In the genomic region with DNA sequence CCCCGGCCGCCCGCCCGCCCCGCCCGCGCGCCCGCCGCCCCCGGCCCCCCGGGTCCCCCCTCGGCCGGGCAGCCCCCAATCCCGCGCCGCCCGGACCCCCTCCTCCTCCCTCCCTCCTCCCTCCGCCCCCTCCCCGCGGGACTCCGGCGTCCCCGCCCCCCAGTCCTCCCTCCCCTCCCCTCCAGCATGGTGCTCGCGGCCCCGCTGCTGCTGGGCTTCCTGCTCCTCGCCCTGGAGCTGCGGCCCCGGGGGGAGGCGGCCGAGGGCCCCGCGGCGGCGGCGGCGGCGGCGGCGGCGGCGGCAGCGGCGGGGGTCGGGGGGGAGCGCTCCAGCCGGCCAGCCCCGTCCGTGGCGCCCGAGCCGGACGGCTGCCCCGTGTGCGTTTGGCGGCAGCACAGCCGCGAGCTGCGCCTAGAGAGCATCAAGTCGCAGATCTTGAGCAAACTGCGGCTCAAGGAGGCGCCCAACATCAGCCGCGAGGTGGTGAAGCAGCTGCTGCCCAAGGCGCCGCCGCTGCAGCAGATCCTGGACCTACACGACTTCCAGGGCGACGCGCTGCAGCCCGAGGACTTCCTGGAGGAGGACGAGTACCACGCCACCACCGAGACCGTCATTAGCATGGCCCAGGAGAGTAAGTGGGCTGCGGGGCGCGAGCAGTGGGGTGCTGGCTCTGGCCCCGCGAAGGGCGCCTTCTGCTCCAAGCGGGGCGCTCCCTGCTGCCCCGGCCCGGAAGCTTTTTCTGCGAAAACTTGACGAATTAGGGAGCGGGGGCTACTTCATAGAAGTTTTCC, we compare ENCODE assay signal across 8 cellular contexts. TPM values are rescaled to one million over a fixed set of nuclear protein-coding genes. Genes with fewer than 3 reads are reported as not detected.
DNase-seq lines count a peak whose midpoint lies in the region; ATAC-seq and TF ChIP-seq lines count a peak whose summit lies in the region.

No MANE protein-coding gene starts in this region.

- H3K4me3 ChIP-seq in thymus (ENCODE audit: low read length), result peak overlapping the region; percentile 87

- DNase-seq in NCI-H748 (lab: John Stamatoyannopoulos, UW; ENCODE audit: unreplicated experiment) (peak; percentile 80), NCI-H748 treated with DMSO at 0.1 percent for 48 hours (lab: John Stamatoyannopoulos, UW) (no peak), NCI-H226 (peak; percentile 71), erythroblast (lab: John Stamatoyannopoulos, UW) (peak; percentile 71 to 75), myocyte (ENCODE audit: low read depth) (peak; percentile 76)
- DNase-seq in activated CD8-positive, alpha-beta memory T cell treated with anti-CD3 and anti-CD28 coated beads, Interleukin-2, amount 10 ng/mL, durations not matched to agents 7 days and 5 days, result peak; percentile 72

- H3K36me3 ChIP-seq in thymus (ENCODE audit: control insufficient read depth, insufficient read depth), result no peaks in the 10 kb centered on the region

- H3K9me3 ChIP-seq in thymus (ENCODE audit: control insufficient read depth), result no peaks in the 10 kb centered on the region

- peak; percentile 48 for ATAC-seq in HG02678 (IDR thresholded peaks at IDR 0.05; ENCODE audit: unreplicated experiment)
- peak; percentile 65 for ATAC-seq in activated CD8-positive, alpha-beta memory T cell treated with anti-CD3 and anti-CD28 coated beads, Interleukin-2, amount 10 ng/mL, durations not matched to agents 7 days and 5 days

- H3K36me3 Mint-ChIP-seq in activated CD8-positive, alpha-beta memory T cell treated with anti-CD3 and anti-CD28 coated beads, Interleukin-2, amount 10 ng/mL, durations not matched to agents 7 days and 5 days, result peaks cover 6% of the 10 kb centered on the region

- CTCF ChIA-PET in activated CD8-positive, alpha-beta memory T cell treated with anti-CD3 and anti-CD28 coated beads, Interleukin-2, amount 10 ng/mL, durations not matched to agents 7 days and 5 days (lab: Charles Lee), result interaction anchor here (0.7 to 3.1 kb wide), 12 partner anchors 9 to 195 kb away, joined by 3 to 17 read pairs (median 4); no protein-coding TSS in a partner anchor

- no peak for TF ChIP-seq POLR2A in erythroblast (IDR thresholded peaks at IDR 0.05; ENCODE audit: low read length)

- peaks cover 32% of the 10 kb centered on the region for H3K4me1 Mint-ChIP-seq in activated CD8-positive, alpha-beta memory T cell treated with anti-CD3 and anti-CD28 coated beads, Interleukin-2, amount 10 ng/mL, durations not matched to agents 7 days and 5 days

- H3K27ac ChIP-seq in thymus (ENCODE audit: low read depth), result peak overlapping the region; percentile 53

- H3K9me3 Mint-ChIP-seq in activated CD8-positive, alpha-beta memory T cell treated with anti-CD3 and anti-CD28 coated beads, Interleukin-2, amount 10 ng/mL, durations not matched to agents 7 days and 5 days (ENCODE audit: low read depth), result no peaks in the 10 kb centered on the region

- peak overlapping the region; percentile 84 for H3K4me3 Mint-ChIP-seq in activated CD8-positive, alpha-beta memory T cell treated with anti-CD3 and anti-CD28 coated beads, Interleukin-2, amount 10 ng/mL, durations not matched to agents 7 days and 5 days

- peaks cover 18% of the 10 kb centered on the region for H3K4me1 ChIP-seq in thymus (ENCODE audit: control insufficient read depth, insufficient read depth, low read length)

- peaks cover 8% of the 10 kb centered on the region for H3K27me3 Mint-ChIP-seq in activated CD8-positive, alpha-beta memory T cell treated with anti-CD3 and anti-CD28 coated beads, Interleukin-2, amount 10 ng/mL, durations not matched to agents 7 days and 5 days

- WGBS in thymus, result under 1% methylated on average over 88 of the region's 90 CpGs

- no peaks in the 10 kb centered on the region for H3K27me3 ChIP-seq in thymus (ENCODE audit: control insufficient read depth, insufficient read depth)

- peak overlapping the region; percentile 26 for H3K27ac Mint-ChIP-seq in activated CD8-positive, alpha-beta memory T cell treated with anti-CD3 and anti-CD28 coated beads, Interleukin-2, amount 10 ng/mL, durations not matched to agents 7 days and 5 days

RNA-seq across cellular contexts. Expression of a gene that starts 0.4 kb away (rescaled TPM):
- total RNA-seq in activated CD8-positive, alpha-beta memory T cell treated with anti-CD3 and anti-CD28 coated beads, Interleukin-2, amount 10 ng/mL, durations not matched to agents 7 days and 5 days, result 10 to 100 TPM; 10.9 to 14.1 TPM
- total RNA-seq in myocyte, result 6.2 and 6.6 TPM in 2 replicates
- 14.3 TPM for polyA plus RNA-seq in myocyte (2012)
- 2.8 TPM for polyA plus RNA-seq in thymus

RNA-seq across cellular contexts. Expression of a gene that starts 14.5 kb away (rescaled TPM):
- total RNA-seq in activated CD8-positive, alpha-beta memory T cell treated with anti-CD3 and anti-CD28 coated beads, Interleukin-2, amount 10 ng/mL, durations not matched to agents 7 days and 5 days, result 100 to 1,000 TPM; 222 to 288 TPM
- 2,565 and 2,632 TPM in 2 replicates for total RNA-seq in myocyte
- polyA plus RNA-seq in myocyte (2012), result 2,293 TPM
- 598 TPM for polyA plus RNA-seq in thymus

RNA-seq across cellular contexts. Expression of a gene that starts 23.1 kb away (rescaled TPM):
- 10 to 100 TPM; 11.1 to 14.4 TPM for total RNA-seq in activated CD8-positive, alpha-beta memory T cell treated with anti-CD3 and anti-CD28 coated beads, Interleukin-2, amount 10 ng/mL, durations not matched to agents 7 days and 5 days
- 457 and 673 TPM in 2 replicates for total RNA-seq in myocyte
- polyA plus RNA-seq in myocyte (2012), result 71.1 TPM
- 7.6 TPM for polyA plus RNA-seq in thymus

RNA-seq across cellular contexts. Expression of a gene that starts 27.5 kb away (rescaled TPM):
- total RNA-seq in activated CD8-positive, alpha-beta memory T cell treated with anti-CD3 and anti-CD28 coated beads, Interleukin-2, amount 10 ng/mL, durations not matched to agents 7 days and 5 days, result 100 to 1,000 TPM; 151 to 152 TPM
- 104 and 106 TPM in 2 replicates for total RNA-seq in myocyte
- 242 TPM for polyA plus RNA-seq in myocyte (2012)
- polyA plus RNA-seq in thymus, result 190 TPM

RNA-seq across cellular contexts. Expression of a gene that starts 35.6 kb away (rescaled TPM):
- total RNA-seq in activated CD8-positive, alpha-beta memory T cell treated with anti-CD3 and anti-CD28 coated beads, Interleukin-2, amount 10 ng/mL, durations not matched to agents 7 days and 5 days, result 1 to 10 TPM; 3.7 to 4.4 TPM
- total RNA-seq in myocyte, result 1,498 and 1,557 TPM in 2 replicates
- polyA plus RNA-seq in myocyte (2012), result 430 TPM
- polyA plus RNA-seq in thymus, result 18.7 TPM

Comparison
In these comparisons a context has a peak if more than half of its experiments do, and no peak if none do; other contexts are left out.
1. RNA of a gene that starts 23.1 kb away (total RNA-seq): 457 to 673 TPM in myocyte; 11.1 to 14.4 TPM in activated CD8-positive, alpha-beta memory T cell treated with anti-CD3 and anti-CD28 coated beads, Interleukin-2, amount 10 ng/mL, durations not matched to agents 7 days and 5 days; every median in the first group is over 10 times any median in the second.